19 cellular contexts compared by ENCODE assay signal in genomic region chrX:23610491-23610890, GRCh38.
"Had no signal": no experiment of that assay in that cellular context is flagged by ENCODE, and none has a peak within 500 bp of the region (broad histone marks: within the 10 kb centered on the region; RNA-seq: fewer than 3 reads in every experiment).

No MANE protein-coding gene starts in this region.

- ATAC-seq: activated naive CD4-positive, alpha-beta T cell treated with anti-CD3 and anti-CD28 coated beads, Interleukin-2, amount 50 U/mL, for 72 hours; activated T-cell treated with anti-CD3 and anti-CD28 coated beads, Interleukin-2, amount 50 U/mL, for 72 hours; gastroesophageal sphincter; left lobe of liver; right lobe of liver had no signal

- H3K9me3 Mint-ChIP-seq: activated B cell treated with CpG ODN at 0.5 μM for 24 hours; activated naive CD4-positive, alpha-beta T cell treated with anti-CD3 and anti-CD28 coated beads, Interleukin-2, amount 50 U/mL, for 72 hours; activated T-cell treated with anti-CD3 and anti-CD28 coated beads, Interleukin-2, amount 50 U/mL, for 72 hours; stimulated activated naive CD8-positive, alpha-beta T cell treated with anti-CD3 and anti-CD28 coated beads, Interleukin-15, Interleukin-2, amounts not matched to agents 100 ng/mL and 50 ng/mL, for 24 hours; T-helper 2 cell treated with Interferon-gamma antibody and Interleukin-4, amounts not matched to agents 5 μg/mL and 100 μg/mL, for 36 hours; type B pancreatic cell had no signal

- H3K4me3 Mint-ChIP-seq: activated B cell treated with CpG ODN at 0.5 μM for 24 hours; activated T-cell treated with anti-CD3 and anti-CD28 coated beads, Interleukin-2, amount 50 U/mL, for 72 hours; naive B cell; neural progenitor cell; stimulated activated naive CD8-positive, alpha-beta T cell treated with anti-CD3 and anti-CD28 coated beads, Interleukin-15, Interleukin-2, amounts not matched to agents 100 ng/mL and 50 ng/mL, for 24 hours; T-helper 2 cell treated with Interferon-gamma antibody and Interleukin-4, amounts not matched to agents 5 μg/mL and 100 μg/mL, for 36 hours; type B pancreatic cell had no signal

- H3K9me3 ChIP-seq: gastroesophageal sphincter, right lobe of liver, suprapubic skin had no signal

- H3K4me2 ChIP-seq: neural progenitor cell had no signal

- H3K4me3 ChIP-seq: coronary artery, gastroesophageal sphincter, neural progenitor cell, right lobe of liver, suprapubic skin had no signal

- H3K27ac Mint-ChIP-seq: activated B cell treated with CpG ODN at 0.5 μM for 24 hours; activated naive CD4-positive, alpha-beta T cell treated with anti-CD3 and anti-CD28 coated beads, Interleukin-2, amount 50 U/mL, for 72 hours; activated T-cell treated with anti-CD3 and anti-CD28 coated beads, Interleukin-2, amount 50 U/mL, for 72 hours; neural progenitor cell; stimulated activated naive CD8-positive, alpha-beta T cell treated with anti-CD3 and anti-CD28 coated beads, Interleukin-15, Interleukin-2, amounts not matched to agents 100 ng/mL and 50 ng/mL, for 24 hours; T-helper 2 cell treated with Interferon-gamma antibody and Interleukin-4, amounts not matched to agents 5 μg/mL and 100 μg/mL, for 36 hours; type B pancreatic cell had no signal

- H3K4me1 ChIP-seq: gastroesophageal sphincter, neural progenitor cell, right lobe of liver, suprapubic skin had no signal

- H3K27me3 Mint-ChIP-seq: activated B cell treated with CpG ODN at 0.5 μM for 24 hours; stimulated activated naive CD8-positive, alpha-beta T cell treated with anti-CD3 and anti-CD28 coated beads, Interleukin-15, Interleukin-2, amounts not matched to agents 100 ng/mL and 50 ng/mL, for 24 hours had no signal

- H3K36me3 Mint-ChIP-seq: activated naive CD4-positive, alpha-beta T cell treated with anti-CD3 and anti-CD28 coated beads, Interleukin-2, amount 50 U/mL, for 72 hours; naive B cell; neural progenitor cell; type B pancreatic cell had no signal

- DNase-seq: activated B cell treated with CpG ODN at 0.5 μM for 24 hours; activated CD4-positive, alpha-beta T cell treated with anti-CD3 and anti-CD28 coated beads for 48 hours; activated CD8-positive, alpha-beta memory T cell treated with anti-CD3 and anti-CD28 coated beads, Interleukin-2, amount 50 U/mL, for 48 hours; activated gamma-delta T cell; activated T-cell treated with anti-CD3 and anti-CD28 coated beads, Interleukin-2, amount 50 U/mL, for 72 hours; central memory CD4-positive, alpha-beta T cell; effector CD4-positive, alpha-beta T cell; naive B cell; right lobe of liver had no signal

- H3K27ac ChIP-seq: coronary artery, gastroesophageal sphincter, neural progenitor cell, right lobe of liver, suprapubic skin had no signal

- H3K4me1 Mint-ChIP-seq: activated B cell treated with CpG ODN at 0.5 μM for 24 hours, naive B cell, neural progenitor cell had no signal

- FAIRE-seq: keratinocyte had no signal
